Comparison of ENCODE assay signal across 8 cellular contexts in genomic region chr1:202315576-202316168, GRCh38. TPM values are rescaled to one million over a fixed set of nuclear protein-coding genes. Genes with fewer than 3 reads are reported as not detected.
DNase-seq lines count a peak whose midpoint lies in the region; ATAC-seq, FAIRE-seq and TF ChIP-seq lines count a peak whose summit lies in the region.

No MANE protein-coding gene starts in this region.

- no peaks in the 10 kb centered on the region for H3K4me1 ChIP-seq in CD4-positive, alpha-beta memory T cell (ENCODE audit: insufficient read depth, low read length)
- H3K4me1 ChIP-seq in HEK293 (ENCODE audit: control insufficient read depth, insufficient read depth, low read length) (no peaks in the 10 kb centered on the region; the same call in 1 of the 2 replicates), kidney (ENCODE audit: control insufficient read depth in 1 of 2, insufficient read depth in 1 of 2, low read depth in 1 of 2, low read length in 2 of 2) (no peaks in the 10 kb centered on the region)

- no peaks in the 10 kb centered on the region for H3K27me3 ChIP-seq in CD4-positive, alpha-beta memory T cell (ENCODE audit: insufficient read depth, low read length)

- CTCF ChIA-PET in CD4-positive, alpha-beta memory T cell (lab: Charles Lee; ENCODE audit: partially characterized antibody), result interaction anchor here (0.9 to 7.3 kb wide), 12 partner anchors 8 to 126 kb away, joined by 3 to 78 read pairs (median 5); partner anchors contain the start of gene LGR6
- CTCF ChIA-PET in HEK293 (lab: Yijun Ruan, JAX), result interaction anchor here (0.6 to 7.0 kb wide), 42 partner anchors 8 to 1057 kb away, joined by 3 to 155 read pairs (median 5); partner anchors contain the start of gene LGR6

- no peaks in the 10 kb centered on the region for H3K9me3 Mint-ChIP-seq in CD4-positive, alpha-beta memory T cell

- DNase-seq in CD4-positive, alpha-beta memory T cell, result peak; percentile 59 to 72 (median 68)
- peak; percentile 70 for DNase-seq in NCI-H2227 treated with DMSO at 0.1 percent for 48 hours (lab: John Stamatoyannopoulos, UW)
- peak; percentile 44 to 54 (median 51) for DNase-seq in activated CD4-positive, CD25-positive, alpha-beta regulatory T cell (lab: John Stamatoyannopoulos, UW)
- peak; percentile 80 to 82 for DNase-seq in cardiac fibroblast (ENCODE audit: low read depth in 2 of 2)
- DNase-seq in kidney, result peak; percentile 85
- DNase-seq in stimulated activated CD4-positive, alpha-beta T cell treated with anti-CD3 and anti-CD28 coated beads, Interleukin-1b, Interleukin-23, amount 100 ng/mL, for 48 hours, result peak; percentile 69

- H3K27ac ChIP-seq in CD4-positive, alpha-beta memory T cell (ENCODE audit: low read depth, low read length), result no peak overlapping the region
- H3K27ac ChIP-seq in HEK293 (ENCODE audit: extremely low read depth, low read depth, low read length) (no peak overlapping the region), kidney (ENCODE audit: low read depth in 2 of 2, low read length in 2 of 2) (no peak overlapping the region)

- peak overlapping the region in 2 of 7 donors; percentile 25 to 26 for H3K27ac Mint-ChIP-seq in CD4-positive, alpha-beta memory T cell

- POLR2A ChIA-PET in CD4-positive, alpha-beta memory T cell (lab: Charles Lee; ENCODE audit: partially characterized antibody), result no interaction called here
- POLR2A ChIA-PET in HEK293 (lab: Yijun Ruan, JAX), result no interaction called here

- H3K27me3 Mint-ChIP-seq in CD4-positive, alpha-beta memory T cell, result peaks cover 0 to 4% of the 10 kb centered on the region in 2 donors

- no peaks in the 10 kb centered on the region for H3K36me3 ChIP-seq in CD4-positive, alpha-beta memory T cell (ENCODE audit: insufficient read depth, low read length)
- H3K36me3 ChIP-seq in HEK293 (ENCODE audit: control insufficient read depth in 2 of 2, insufficient read depth in 1 of 2, low read length in 2 of 2) (no peaks in the 10 kb centered on the region), kidney (ENCODE audit: control insufficient read depth in 1 of 2, insufficient read depth in 2 of 2, low read length in 2 of 2) (no peaks in the 10 kb centered on the region)

- no peak for ATAC-seq in HG03432 (IDR thresholded peaks at IDR 0.05; ENCODE audit: unreplicated experiment)

- intact Hi-C loops in CD4-positive, alpha-beta memory T cell (cut with micrococcal nuclease), result loop anchor here (1.0 to 2.0 kb wide), 4 partner anchors 41 to 404 kb away; partner anchors contain the start of gene LGR6
- intact Hi-C loops in kidney (cut with DNase I), result loop anchor here (5.0 kb wide), 1 partner anchor 113 kb away; no protein-coding TSS in a partner anchor

- H3K4me3 Mint-ChIP-seq in CD4-positive, alpha-beta memory T cell, result no peak overlapping the region

- no peak overlapping the region for H3K4me3 ChIP-seq in CD4-positive, alpha-beta memory T cell (ENCODE audit: low read length in 2 of 2)
- no peak overlapping the region for H3K4me3 ChIP-seq in HEK293 (ENCODE audit: low read depth, low read length)
- H3K4me3 ChIP-seq in cardiac fibroblast (replicated peaks in 1 of 2; ENCODE audit: low read depth in 2 of 2, low read length in 2 of 2), result no peak overlapping the region
- H3K4me3 ChIP-seq in kidney (ENCODE audit: low read length in 2 of 2), result no peak overlapping the region

- no peaks in the 10 kb centered on the region for H3K9me3 ChIP-seq in CD4-positive, alpha-beta memory T cell (ENCODE audit: control insufficient read depth in 1 of 2, low read length in 2 of 2)
- H3K9me3 ChIP-seq in HEK293 (ENCODE audit: control insufficient read depth, insufficient read depth, low read depth, low read length) (no peaks in the 10 kb centered on the region), kidney (ENCODE audit: control insufficient read depth in 1 of 2, low read length in 2 of 2) (no peaks in the 10 kb centered on the region)

- TF ChIP-seq CTCF in HEK293 (tag by site-specific recombination; IDR thresholded peaks at IDR 0.05) (peak; percentile 79), cardiac fibroblast (IDR thresholded peaks at IDR 0.05; ENCODE audit: low read depth, low read length) (peak; percentile 99), kidney (IDR thresholded peaks at IDR 0.05; ENCODE audit: borderline replicate concordance, extremely low read depth, insufficient read depth) (peak; percentile 92)

- H3K9ac ChIP-seq in kidney (ENCODE audit: low read length in 2 of 2), result no peak overlapping the region

- no peak for FAIRE-seq in kidney (lab: Jason Lieb, UNC)

- peaks cover 0 to 4% (median 0%) of the 10 kb centered on the region in 4 donors for H3K4me1 Mint-ChIP-seq in CD4-positive, alpha-beta memory T cell

- no peaks in the 10 kb centered on the region for H3K36me3 Mint-ChIP-seq in CD4-positive, alpha-beta memory T cell

TF ChIP-seq in HEK293, 187 proteins besides CTCF, POLR2A, EP300 and RAD21:
- TF ChIP-seq ZNF785 (tag by site-specific recombination; IDR thresholded peaks at IDR 0.05) (no peak), ZNF157 (tag by site-specific recombination; IDR thresholded peaks at IDR 0.05) (no peak), ZNF660 (tag by site-specific recombination; IDR thresholded peaks at IDR 0.05) (peak; percentile 72; the same call in 1 of the 2 replicates), ZNF585B (tag by site-specific recombination; IDR thresholded peaks at IDR 0.05) (no peak), ZNF2 (tag by site-specific recombination; IDR thresholded peaks at IDR 0.05) (peak; percentile 58; the same call in 1 of the 2 replicates), GLI2 (tag by site-specific recombination; IDR thresholded peaks at IDR 0.05; ENCODE audit: borderline replicate concordance, low read depth) (no peak), ZNF654 (tag by site-specific recombination; IDR thresholded peaks at IDR 0.05; ENCODE audit: low read depth) (peak; percentile 96)

RNA-seq across cellular contexts. Expression of gene UBE2T, which starts 26.1 kb away (rescaled TPM):
- 1 to 10 TPM; 3.9 to 4.2 TPM for total RNA-seq in CD4-positive, alpha-beta memory T cell
- polyA plus RNA-seq in CD4-positive, alpha-beta memory T cell, result 1 to 10 TPM; 6.8 to 7.1 TPM
- total RNA-seq in kidney, result 1.6 TPM
- 6.6 TPM for polyA plus RNA-seq in kidney (ENCODE audit: insufficient read depth, low read depth, low replicate concordance)

RNA-seq across cellular contexts. Expression of gene PPP1R12B, which starts 32.8 kb away (rescaled TPM):
- total RNA-seq in CD4-positive, alpha-beta memory T cell, result 10 to 100 TPM; 28.2 to 33.7 TPM
- polyA plus RNA-seq in CD4-positive, alpha-beta memory T cell, result 1 to 10 TPM; 1.9 to 5.9 TPM
- total RNA-seq in kidney, result 40.0 TPM
- polyA plus RNA-seq in kidney (ENCODE audit: insufficient read depth, low read depth, low replicate concordance), result 5.7 TPM
